ENCODE assay signal across 1 cellular context in genomic region chr7:25843467-25843866, GRCh38.
TF ChIP-seq lines count a peak whose summit lies in the region.

No MANE protein-coding gene starts in this region.

TF ChIP-seq in HCT116, 20 proteins besides CTCF, POLR2A, EP300 and RAD21 (continued from another document):
- TF ChIP-seq ZBTB33 (IDR thresholded peaks at IDR 0.05; ENCODE audit: extremely low read depth, insufficient replicate concordance, low read length) = no peak
